Comparison of ENCODE assay signal across 8 cellular contexts in the genomic region with DNA sequence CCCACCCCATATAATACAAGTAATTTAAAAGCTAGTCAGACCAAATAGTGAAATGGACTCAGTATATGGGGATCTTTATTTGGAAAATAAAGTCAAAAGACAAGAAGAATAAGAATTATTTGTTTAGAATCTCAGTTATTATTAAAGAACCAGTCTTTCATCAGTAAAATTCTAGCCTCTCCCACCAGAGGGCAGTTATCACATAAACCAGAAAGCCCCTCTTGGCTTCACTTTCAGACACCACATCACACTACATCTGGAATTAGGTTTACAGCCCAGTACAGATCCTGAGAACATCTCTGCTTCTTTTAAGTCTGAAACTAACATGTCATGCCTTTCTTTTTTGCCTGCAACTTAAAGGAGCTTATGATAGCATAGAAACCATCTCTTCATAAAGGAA. TPM values are rescaled to one million over a fixed set of nuclear protein-coding genes. Genes with fewer than 3 reads are reported as not detected.
DNase-seq lines count a peak whose midpoint lies in the region; ATAC-seq and TF ChIP-seq lines count a peak whose summit lies in the region.

No MANE protein-coding gene starts in this region.

- peak; percentile 56 to 73 for TF ChIP-seq RAD21 in liver (IDR thresholded peaks at IDR 0.05)

- H3K4me1 Mint-ChIP-seq in activated T-cell treated with anti-CD3 and anti-CD28 coated beads, Interleukin-2, amount 50 U/mL, for 72 hours (ENCODE audit: low read depth): peaks cover 22% of the 10 kb centered on the region
- peaks cover 15 to 20% (median 19%) of the 10 kb centered on the region in 3 donors for H3K4me1 Mint-ChIP-seq in T-cell

- no peak overlapping the region for H3K4me3 Mint-ChIP-seq in activated T-cell treated with anti-CD3 and anti-CD28 coated beads, Interleukin-2, amount 50 U/mL, for 72 hours
- no peak overlapping the region for H3K4me3 Mint-ChIP-seq in T-cell

- no peaks in the 10 kb centered on the region for H3K9me3 Mint-ChIP-seq in activated T-cell treated with anti-CD3 and anti-CD28 coated beads, Interleukin-2, amount 50 U/mL, for 72 hours
- no peaks in the 10 kb centered on the region for H3K9me3 Mint-ChIP-seq in T-cell

- POLR2A ChIA-PET in T-cell (lab: Charles Lee): no interaction called here

- H3K9ac ChIP-seq in liver (ENCODE audit: low read depth in 1 of 2, low read length in 2 of 2): no peak overlapping the region

- H3K9me3 ChIP-seq in WERI-Rb-1 (ENCODE audit: severe bottlenecking) (no peaks in the 10 kb centered on the region), liver (ENCODE audit: control insufficient read depth in 4 of 4, low read length in 3 of 4) (no peaks in the 10 kb centered on the region)

- peak; percentile 28; the same call in 1 of the 2 replicates for TF ChIP-seq CTCF in WERI-Rb-1 (IDR thresholded peaks at IDR 0.05; ENCODE audit: low read depth, low read length)
- TF ChIP-seq CTCF in liver (IDR thresholded peaks at IDR 0.05; ENCODE audit: low read depth, low read length, missing input control): peak; percentile 24

- no peaks in the 10 kb centered on the region for H3K27me3 Mint-ChIP-seq in activated T-cell treated with anti-CD3 and anti-CD28 coated beads, Interleukin-2, amount 50 U/mL, for 72 hours (ENCODE audit: low read depth)
- H3K27me3 Mint-ChIP-seq in T-cell: no peaks in the 10 kb centered on the region

- H3K4me1 ChIP-seq in liver (ENCODE audit: control insufficient read depth in 4 of 4, insufficient read depth in 4 of 4, low read length in 3 of 4): no peaks in the 10 kb centered on the region

- H3K4me3 ChIP-seq in WERI-Rb-1 (ENCODE audit: low read depth, low read length) (no peak overlapping the region), liver (ENCODE audit: low read depth in 1 of 3, low read length in 3 of 3) (no peak overlapping the region)

- H3K36me3 Mint-ChIP-seq in activated T-cell treated with anti-CD3 and anti-CD28 coated beads, Interleukin-2, amount 50 U/mL, for 72 hours (ENCODE audit: insufficient read depth in 2 of 2): no peaks in the 10 kb centered on the region
- H3K36me3 Mint-ChIP-seq in T-cell: no peaks in the 10 kb centered on the region

- H3K27ac Mint-ChIP-seq in activated T-cell treated with anti-CD3 and anti-CD28 coated beads, Interleukin-2, amount 50 U/mL, for 72 hours: no peak overlapping the region
- no peak overlapping the region for H3K27ac Mint-ChIP-seq in T-cell

- peak; percentile 7 for DNase-seq in DMS 273 treated with DMSO at 0.1 percent for 48 hours (lab: John Stamatoyannopoulos, UW)
- no peak for DNase-seq in WERI-Rb-1
- DNase-seq in activated T-cell treated with anti-CD3 and anti-CD28 coated beads, Interleukin-2, amount 50 U/mL, for 72 hours: no peak
- DNase-seq in T-cell: no peak

- H3K36me3 ChIP-seq in WERI-Rb-1: no peaks in the 10 kb centered on the region
- no peaks in the 10 kb centered on the region for H3K36me3 ChIP-seq in liver (ENCODE audit: control insufficient read depth in 4 of 4, insufficient read depth in 3 of 4, low read depth in 1 of 4, low read length in 3 of 4)

- CTCF ChIA-PET in T-cell (lab: Charles Lee): interaction anchor here (0.6 to 1.8 kb wide), 4 partner anchors 46 to 424 kb away, joined by 3 to 9 read pairs (median 6); no protein-coding TSS in a partner anchor

- H3K27me3 ChIP-seq in WERI-Rb-1 (ENCODE audit: insufficient read depth, low read depth, severe bottlenecking) (no peaks in the 10 kb centered on the region), liver (ENCODE audit: control insufficient read depth in 4 of 4, insufficient read depth in 4 of 4, low read length in 3 of 4) (no peaks in the 10 kb centered on the region)

- H3K27ac ChIP-seq in WERI-Rb-1 (no peak overlapping the region), liver (ENCODE audit: low read depth in 1 of 2, low read length in 2 of 2) (no peak overlapping the region)

- ATAC-seq in HG02798 (IDR thresholded peaks at IDR 0.05; ENCODE audit: poor library complexity, unreplicated experiment) (peak; percentile 40), GM21737 (IDR thresholded peaks at IDR 0.05; ENCODE audit: unreplicated experiment) (no peak), T-cell (replicated peaks in 1 of 4) (no peak), GM18517 (IDR thresholded peaks at IDR 0.05; ENCODE audit: unreplicated experiment) (no peak)
- no peak for ATAC-seq in activated T-cell treated with anti-CD3 and anti-CD28 coated beads, Interleukin-2, amount 50 U/mL, for 72 hours (replicated peaks in 1 of 2)

TF ChIP-seq in liver, 16 proteins besides CTCF, POLR2A, EP300 and RAD21:
- TF ChIP-seq YY1 (IDR thresholded peaks at IDR 0.05) (no peak), GABPA (IDR thresholded peaks at IDR 0.05 in 1 of 2, conservative IDR thresholded peaks at IDR 0.05 in 1 of 2) (no peak), HNF4G (IDR thresholded peaks at IDR 0.05) (no peak)
TF ChIP-seq in liver: peak in this region for 0.

RNA-seq across cellular contexts. Expression of gene HSPB3, which starts 12.2 kb away (rescaled TPM):
- total RNA-seq in liver (under 1 TPM in 1 of 2 donors, not detected in 1; 0.17 TPM), T-cell (not detected)
- polyA plus RNA-seq in liver: not detected
- total RNA-seq in activated T-cell treated with anti-CD3 and anti-CD28 coated beads, Interleukin-2, amount 50 U/mL, for 72 hours: not detected
